Comparison of ENCODE assay signal across 9 cellular contexts in genomic region chr3:122299872-122300460, GRCh38. TPM values are rescaled to one million over a fixed set of nuclear protein-coding genes. Genes with fewer than 3 reads are reported as not detected.
DNase-seq lines count a peak whose midpoint lies in the region; ATAC-seq and TF ChIP-seq lines count a peak whose summit lies in the region.
"Had no signal": no experiment of that assay in that cellular context is flagged by ENCODE, and none has a peak within 500 bp of the region (broad histone marks: within the 10 kb centered on the region; RNA-seq: fewer than 3 reads in every experiment).

No MANE protein-coding gene starts in this region.

- TF ChIP-seq EP300 in ovary (IDR thresholded peaks at IDR 0.05), result no peak

- no peaks in the 10 kb centered on the region for H3K9me3 ChIP-seq in ovary

- no peak overlapping the region for H3K4me3 ChIP-seq in ovary
- H3K4me3 ChIP-seq: BLaER1 treated with 17β-estradiol and CSF1 and Interleukin-3, amounts not matched to agents 10 nM and 100 nM had no signal

- POLR2A ChIA-PET in activated CD4-positive, alpha-beta memory T cell treated with anti-CD3 and anti-CD28 coated beads, Interleukin-2, amount 10 ng/mL, durations not matched to agents 7 days and 5 days (lab: Charles Lee), result no interaction called here

- H3K27me3 Mint-ChIP-seq in activated CD4-positive, alpha-beta memory T cell treated with anti-CD3 and anti-CD28 coated beads, Interleukin-2, amount 10 ng/mL, durations not matched to agents 7 days and 5 days, result no peaks in the 10 kb centered on the region

- no peak for TF ChIP-seq POLR2A in ovary (IDR thresholded peaks at IDR 0.05)

- intact Hi-C loops in ovary (cut with DNase I), result no loop called here

- no peak for ATAC-seq in GM18870 (IDR thresholded peaks at IDR 0.05; ENCODE audit: unreplicated experiment)

- peak; percentile 7 for DNase-seq in NCI-H2171 treated with DMSO at 0.1 percent for 48 hours (lab: John Stamatoyannopoulos, UW)
- DNase-seq in NCI-H2171 (lab: John Stamatoyannopoulos, UW), result no peak
- DNase-seq in NCI-H1048 (lab: John Stamatoyannopoulos, UW), result peak; percentile 7
- peak; percentile 27 for DNase-seq in activated naive CD4-positive, alpha-beta T cell treated with anti-CD3 and anti-CD28 coated beads, Interleukin-2, amount 50 U/mL, for 16 hours
- DNase-seq in left kidney (ENCODE audit: low read depth, low spot score), result peak; percentile 35
- DNase-seq in ovary, result no peak
- DNase-seq in activated CD4-positive, alpha-beta memory T cell treated with anti-CD3 and anti-CD28 coated beads, Interleukin-2, amount 10 ng/mL, durations not matched to agents 7 days and 5 days, result no peak

- H3K27ac ChIP-seq in ovary, result no peak overlapping the region
- H3K27ac ChIP-seq: BLaER1 treated with 17β-estradiol and CSF1 and Interleukin-3, amounts not matched to agents 10 nM and 100 nM had no signal

- H3K36me3 ChIP-seq in ovary, result no peaks in the 10 kb centered on the region

- H3K36me3 Mint-ChIP-seq in activated CD4-positive, alpha-beta memory T cell treated with anti-CD3 and anti-CD28 coated beads, Interleukin-2, amount 10 ng/mL, durations not matched to agents 7 days and 5 days (ENCODE audit: low read depth), result no peaks in the 10 kb centered on the region

- peaks cover 4% of the 10 kb centered on the region for H3K4me1 ChIP-seq in ovary (ENCODE audit: insufficient read depth)

- H3K27me3 ChIP-seq in ovary, result no peaks in the 10 kb centered on the region
- H3K27me3 ChIP-seq: BLaER1 treated with 17β-estradiol and CSF1 and Interleukin-3, amounts not matched to agents 10 nM and 100 nM had no signal

- H3K4me3 Mint-ChIP-seq in activated CD4-positive, alpha-beta memory T cell treated with anti-CD3 and anti-CD28 coated beads, Interleukin-2, amount 10 ng/mL, durations not matched to agents 7 days and 5 days, result no peak overlapping the region

- peaks cover 18% of the 10 kb centered on the region for H3K4me1 Mint-ChIP-seq in activated CD4-positive, alpha-beta memory T cell treated with anti-CD3 and anti-CD28 coated beads, Interleukin-2, amount 10 ng/mL, durations not matched to agents 7 days and 5 days

- H3K9me3 Mint-ChIP-seq in activated CD4-positive, alpha-beta memory T cell treated with anti-CD3 and anti-CD28 coated beads, Interleukin-2, amount 10 ng/mL, durations not matched to agents 7 days and 5 days, result peaks cover 4% of the 10 kb centered on the region

- H3K27ac Mint-ChIP-seq in activated CD4-positive, alpha-beta memory T cell treated with anti-CD3 and anti-CD28 coated beads, Interleukin-2, amount 10 ng/mL, durations not matched to agents 7 days and 5 days, result no peak overlapping the region

- 86 to 90% (median 88%) methylated on average over 12 of the region's 12 CpGs for WGBS in ovary, 3 donors

- CTCF ChIA-PET in activated CD4-positive, alpha-beta memory T cell treated with anti-CD3 and anti-CD28 coated beads, Interleukin-2, amount 10 ng/mL, durations not matched to agents 7 days and 5 days (lab: Charles Lee), result interaction anchor here (0.7 to 2.6 kb wide), 10 partner anchors 19 to 753 kb away, joined by 3 to 34 read pairs (median 4); partner anchors contain the start of gene POLQ

- TF ChIP-seq CTCF in ovary (IDR thresholded peaks at IDR 0.05), result no peak

RNA-seq across cellular contexts. Expression of gene CSTA, which starts 25.1 kb away (rescaled TPM):
- total RNA-seq in ovary, result 10 to 100 TPM in 3 of 7 donors, 1 to 10 TPM in 4; 5.8 to 43.9 (median 9.9) TPM
- polyA plus RNA-seq in ovary, result 10 to 100 TPM; 37.9 to 38.5 TPM
- total RNA-seq in activated CD4-positive, alpha-beta memory T cell treated with anti-CD3 and anti-CD28 coated beads, Interleukin-2, amount 10 ng/mL, durations not matched to agents 7 days and 5 days, result not detected

Comparison
In these comparisons a context has a peak if more than half of its experiments do, and no peak if none do; other contexts are left out.
1. DNase-seq: peak in NCI-H2171 treated with DMSO at 0.1 percent for 48 hours (single experiment), NCI-H1048 (single experiment), activated naive CD4-positive, alpha-beta T cell treated with anti-CD3 and anti-CD28 coated beads, Interleukin-2, amount 50 U/mL, for 16 hours (single experiment) and left kidney (single experiment); none in NCI-H2171 (single experiment), ovary (0 of 5) and activated CD4-positive, alpha-beta memory T cell treated with anti-CD3 and anti-CD28 coated beads, Interleukin-2, amount 10 ng/mL, durations not matched to agents 7 days and 5 days (single experiment).
2. RNA of gene CSTA, which starts 25.1 kb away (total RNA-seq): 5.8 to 43.9 TPM in ovary; not detected in activated CD4-positive, alpha-beta memory T cell treated with anti-CD3 and anti-CD28 coated beads, Interleukin-2, amount 10 ng/mL, durations not matched to agents 7 days and 5 days; every median in the first group is over 4 times any median in the second.